Comparison of ENCODE assay signal across 11 cellular contexts in the genomic region with DNA sequence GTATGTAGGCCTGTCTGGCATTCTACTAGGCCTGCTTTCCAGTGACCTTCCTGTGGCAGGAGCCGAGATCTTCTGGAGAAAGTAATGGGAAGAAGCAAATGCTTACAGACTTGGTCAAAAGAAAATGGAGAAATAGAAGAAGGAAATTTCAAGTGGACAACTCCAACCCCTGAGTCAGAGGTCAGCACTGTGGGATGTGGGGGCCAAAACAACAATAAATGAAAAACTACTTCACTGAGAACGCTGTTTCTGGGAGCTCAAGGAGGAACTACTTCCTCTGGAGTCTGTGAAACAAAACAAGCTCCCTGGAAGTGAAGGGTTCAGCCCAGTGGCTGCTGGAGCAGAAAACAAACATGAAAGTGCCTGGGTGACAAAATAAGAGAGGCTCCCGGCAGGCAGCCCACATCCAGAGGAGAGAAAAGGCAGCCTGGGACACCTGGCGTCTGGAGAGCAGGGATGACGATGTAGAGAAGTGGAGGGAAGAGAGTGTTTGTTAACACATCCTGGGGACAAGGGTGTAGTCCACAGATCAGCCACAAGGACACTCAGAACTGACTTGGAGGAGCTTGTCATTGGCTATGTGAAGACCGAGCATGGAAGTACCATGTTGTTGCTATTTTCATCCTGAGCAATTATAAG.
DNase-seq lines count a peak whose midpoint lies in the region; ATAC-seq and TF ChIP-seq lines count a peak whose summit lies in the region.
"Had no signal": no experiment of that assay in that cellular context is flagged by ENCODE, and none has a peak within 500 bp of the region (broad histone marks: within the 10 kb centered on the region; RNA-seq: fewer than 3 reads in every experiment).

No MANE protein-coding gene starts in this region.

- H4K20me1 ChIP-seq in GM23338 (replicated peaks; ENCODE audit: insufficient read depth), result no peaks in the 10 kb centered on the region

- H3K27ac ChIP-seq in GM23338 (ENCODE audit: low read depth) (no peak overlapping the region), brain microvascular endothelial cell (no peak overlapping the region)
- no peak overlapping the region for H3K27ac ChIP-seq in naive thymus-derived CD4-positive, alpha-beta T cell (ENCODE audit: low read depth, low read length)
- H3K27ac ChIP-seq: prostate gland had no signal

- H3K9me3 Mint-ChIP-seq in GM23338, result peaks cover 23% of the 10 kb centered on the region
- H3K9me3 Mint-ChIP-seq in neural crest cell, result peaks cover 7% of the 10 kb centered on the region
- peaks cover 0 to 3% (median 0%) of the 10 kb centered on the region in 11 donors for H3K9me3 Mint-ChIP-seq in naive thymus-derived CD4-positive, alpha-beta T cell

- H3K4me3 Mint-ChIP-seq in GM23338, result no peak overlapping the region
- H3K4me3 Mint-ChIP-seq in neural crest cell, result no peak overlapping the region
- H3K4me3 Mint-ChIP-seq in naive thymus-derived CD4-positive, alpha-beta T cell, result no peak overlapping the region
- H3K4me3 Mint-ChIP-seq: stimulated activated naive B cell treated with anti-CD40 and anti-IgM and Interleukin-4, amounts not matched to agents 10 μg/mL and 1 μg/mL and 100 μg/mL, for 72 hours had no signal

- H3K4me1 Mint-ChIP-seq in GM23338 (peaks cover 11% of the 10 kb centered on the region), neural crest cell (peaks cover 27% of the 10 kb centered on the region)
- H3K4me1 Mint-ChIP-seq in naive thymus-derived CD4-positive, alpha-beta T cell, result peaks cover 0 to 9% (median 0%) of the 10 kb centered on the region in 7 donors
- H3K4me1 Mint-ChIP-seq: stimulated activated naive B cell treated with anti-CD40 and anti-IgM and Interleukin-4, amounts not matched to agents 10 μg/mL and 1 μg/mL and 100 μg/mL, for 72 hours had no signal

- H3K9me2 ChIP-seq in GM23338 (ENCODE audit: insufficient read depth), result no peaks in the 10 kb centered on the region

- intact Hi-C loops in naive thymus-derived CD4-positive, alpha-beta T cell (cut with micrococcal nuclease), result no loop called here

- no peak overlapping the region for H3K4me2 ChIP-seq in GM23338

- in situ Hi-C loops in brain microvascular endothelial cell (cut with HindIII; ENCODE audit: low pct_ligation_motif_present, low sequenced_read_pairs), result no loop called here

- H3K9me3 ChIP-seq in naive thymus-derived CD4-positive, alpha-beta T cell (ENCODE audit: control insufficient read depth in 2 of 3, low read length in 3 of 3), result no peaks in the 10 kb centered on the region
- H3K9me3 ChIP-seq: prostate gland had no signal

- POLR2A ChIA-PET in naive thymus-derived CD4-positive, alpha-beta T cell (lab: Charles Lee), result no interaction called here

- H3K27me3 ChIP-seq in GM23338 (ENCODE audit: insufficient read depth), result no peaks in the 10 kb centered on the region
- H3K27me3 ChIP-seq in brain microvascular endothelial cell (replicated peaks), result no peaks in the 10 kb centered on the region
- H3K27me3 ChIP-seq in naive thymus-derived CD4-positive, alpha-beta T cell (ENCODE audit: control insufficient read depth in 2 of 2, insufficient read depth in 2 of 2, low read length in 2 of 2), result no peaks in the 10 kb centered on the region

- TF ChIP-seq CTCF in GM23338 (conservative IDR thresholded peaks at IDR 0.05; ENCODE audit: low read depth in 2 of 2) (no peak; a peak in 1 of 4 replicates), brain microvascular endothelial cell (IDR thresholded peaks at IDR 0.05; ENCODE audit: low read depth, low read length, missing control alignments) (peak; percentile 27), neural crest cell (conservative IDR thresholded peaks at IDR 0.05) (peak; percentile 22)

- peak; percentile 50 for DNase-seq in GM23338 (ENCODE audit: low spot score)
- peak; percentile 93 for DNase-seq in NCI-H2029 treated with DMSO at 0.1 percent for 48 hours (lab: John Stamatoyannopoulos, UW)
- peak; percentile 24 for DNase-seq in brain microvascular endothelial cell
- no peak for DNase-seq in neural crest cell (ENCODE audit: low read depth, low spot score)
- no peak for DNase-seq in naive thymus-derived CD4-positive, alpha-beta T cell
- DNase-seq: activated T-cell treated with anti-CD3 and anti-CD28 coated beads, Interleukin-2, amount 50 U/mL, for 1 hour; stimulated activated CD4-positive, alpha-beta T cell treated with anti-CD3 and anti-CD28 coated beads, Interleukin-2, amount 100 ng/mL, for 24 hours; stimulated activated naive B cell treated with anti-CD40 and anti-IgM and Interleukin-4, amounts not matched to agents 10 μg/mL and 1 μg/mL and 100 μg/mL, for 72 hours had no signal

- CTCF ChIA-PET in naive thymus-derived CD4-positive, alpha-beta T cell (lab: Charles Lee), result no interaction called here

- peak; percentile 88 for ATAC-seq in GM23338
- no peak for ATAC-seq in naive thymus-derived CD4-positive, alpha-beta T cell
- ATAC-seq in HG02798 (IDR thresholded peaks at IDR 0.05; ENCODE audit: poor library complexity, unreplicated experiment), result no peak
- ATAC-seq in GM21423 (IDR thresholded peaks at IDR 0.05; ENCODE audit: unreplicated experiment), result no peak
- ATAC-seq: stimulated activated naive B cell treated with anti-CD40 and anti-IgM and Interleukin-4, amounts not matched to agents 10 μg/mL and 1 μg/mL and 100 μg/mL, for 72 hours had no signal

- H3K36me3 Mint-ChIP-seq in GM23338 (ENCODE audit: low read depth) (peaks cover 17% of the 10 kb centered on the region), neural crest cell (ENCODE audit: low read depth) (peaks cover 8% of the 10 kb centered on the region)
- peaks cover 0 to 38% (median 20%) of the 10 kb centered on the region in 5 donors for H3K36me3 Mint-ChIP-seq in naive thymus-derived CD4-positive, alpha-beta T cell

- H3K36me3 ChIP-seq in GM23338 (ENCODE audit: insufficient read depth) (no peaks in the 10 kb centered on the region), brain microvascular endothelial cell (replicated peaks) (no peaks in the 10 kb centered on the region)
- no peaks in the 10 kb centered on the region for H3K36me3 ChIP-seq in naive thymus-derived CD4-positive, alpha-beta T cell (ENCODE audit: control insufficient read depth in 2 of 3, insufficient read depth in 3 of 3, low read length in 3 of 3)
- H3K36me3 ChIP-seq: prostate gland had no signal

- no peak overlapping the region for H2AFZ ChIP-seq in GM23338

- peaks cover 3% of the 10 kb centered on the region; the same call in 1 of the 2 replicates for H3K4me1 ChIP-seq in GM23338 (ENCODE audit: insufficient read depth)
- H3K4me1 ChIP-seq in naive thymus-derived CD4-positive, alpha-beta T cell (ENCODE audit: control insufficient read depth in 2 of 2, insufficient read depth in 2 of 2, low read length in 2 of 2), result no peaks in the 10 kb centered on the region
- H3K4me1 ChIP-seq: prostate gland had no signal

- no peaks in the 10 kb centered on the region for H3F3A ChIP-seq in GM23338 (replicated peaks; ENCODE audit: low read depth)

- H3K27me3 Mint-ChIP-seq in GM23338 (ENCODE audit: insufficient read depth, low read depth, poor library complexity), result no peaks in the 10 kb centered on the region
- H3K27me3 Mint-ChIP-seq in neural crest cell (ENCODE audit: low read depth), result no peaks in the 10 kb centered on the region
- no peaks in the 10 kb centered on the region for H3K27me3 Mint-ChIP-seq in naive thymus-derived CD4-positive, alpha-beta T cell
- H3K27me3 Mint-ChIP-seq: stimulated activated naive B cell treated with anti-CD40 and anti-IgM and Interleukin-4, amounts not matched to agents 10 μg/mL and 1 μg/mL and 100 μg/mL, for 72 hours had no signal

- H3K4me3 ChIP-seq in GM23338, result no peak overlapping the region
- H3K4me3 ChIP-seq in brain microvascular endothelial cell (ENCODE audit: low read depth, low read length), result no peak overlapping the region
- no peak overlapping the region for H3K4me3 ChIP-seq in naive thymus-derived CD4-positive, alpha-beta T cell (ENCODE audit: low read length)
- H3K4me3 ChIP-seq: prostate gland had no signal

- peak overlapping the region; percentile 49; the same call in 1 of the 2 replicates for H3K27ac Mint-ChIP-seq in GM23338
- H3K27ac Mint-ChIP-seq in neural crest cell (ENCODE audit: unreplicated experiment), result peak overlapping the region; percentile 13
- H3K27ac Mint-ChIP-seq in naive thymus-derived CD4-positive, alpha-beta T cell, result no peak overlapping the region
- H3K27ac Mint-ChIP-seq: stimulated activated naive B cell treated with anti-CD40 and anti-IgM and Interleukin-4, amounts not matched to agents 10 μg/mL and 1 μg/mL and 100 μg/mL, for 72 hours had no signal

- H3K79me2 ChIP-seq in GM23338 (replicated peaks; ENCODE audit: insufficient read depth), result no peaks in the 10 kb centered on the region

TF ChIP-seq in GM23338, 12 proteins besides CTCF, POLR2A, EP300 and RAD21 (continues in another document):
- no peak for TF ChIP-seq CREB1 (CRISPR knock-in tag; IDR thresholded peaks at IDR 0.05; ENCODE audit: low read depth)
- no peak for TF ChIP-seq EZH2 (IDR thresholded peaks at IDR 0.05; ENCODE audit: low read depth, unreplicated experiment)

Comparison
In these comparisons a context has a peak if more than half of its experiments do, and no peak if none do; other contexts are left out.
1. DNase-seq: peak in GM23338 (single experiment), NCI-H2029 treated with DMSO at 0.1 percent for 48 hours (single experiment) and brain microvascular endothelial cell (single experiment); none in neural crest cell (single experiment) and naive thymus-derived CD4-positive, alpha-beta T cell (0 of 9).
2. H3K27ac Mint-ChIP-seq: peak in GM23338 (single experiment) and neural crest cell (single experiment); none in naive thymus-derived CD4-positive, alpha-beta T cell (0 of 9).
3. CTCF ChIP-seq: peak in brain microvascular endothelial cell (single experiment) and neural crest cell (single experiment); none in GM23338 (0 of 2).